ENCODE assay signal across 7 cellular contexts in genomic region chr11:94545641-94546470, GRCh38. TPM values are rescaled to one million over a fixed set of nuclear protein-coding genes. Genes with fewer than 3 reads are reported as not detected.
DNase-seq lines count a peak whose midpoint lies in the region; ATAC-seq lines count a peak whose summit lies in the region.
"Had no signal": no experiment of that assay in that cellular context is flagged by ENCODE, and none has a peak within 500 bp of the region (broad histone marks: within the 10 kb centered on the region; RNA-seq: fewer than 3 reads in every experiment).

No MANE protein-coding gene starts in this region.

- peak in 1 of 2 donors; percentile 0 for ATAC-seq in left cardiac atrium
- ATAC-seq in right cardiac atrium: no peak
- ATAC-seq in aorta (ENCODE audit: low FRiP score): no peak
- no peak for ATAC-seq in GM18858 (IDR thresholded peaks at IDR 0.05; ENCODE audit: unreplicated experiment)
- no peak for ATAC-seq in HG02610 (IDR thresholded peaks at IDR 0.05; ENCODE audit: unreplicated experiment)

- intact Hi-C loops in left cardiac atrium (cut with DNase I) (no loop called here), cardiac septum (cut with DNase I) (no loop called here), right cardiac atrium (cut with DNase I) (no loop called here), aorta (cut with DNase I) (no loop called here)

- peak overlapping the region; percentile 70 for H3K4me3 ChIP-seq in right cardiac atrium (ENCODE audit: low read length)
- H3K4me3 ChIP-seq in aorta (ENCODE audit: low read length in 2 of 2): peak overlapping the region; percentile 73 to 87

- peaks cover 2% of the 10 kb centered on the region for H3K4me1 ChIP-seq in right cardiac atrium (ENCODE audit: control insufficient read depth, insufficient read depth, low read length)
- peaks cover 0 to 2% of the 10 kb centered on the region in 2 donors for H3K4me1 ChIP-seq in aorta (ENCODE audit: control insufficient read depth in 1 of 2, insufficient read depth in 2 of 2, low read length in 2 of 2)

- no peaks in the 10 kb centered on the region for H3K36me3 ChIP-seq in aorta (ENCODE audit: control insufficient read depth in 1 of 2, insufficient read depth in 2 of 2, low read length in 1 of 2)

- no peaks in the 10 kb centered on the region for H3K27me3 ChIP-seq in right cardiac atrium (ENCODE audit: control insufficient read depth, insufficient read depth)
- H3K27me3 ChIP-seq in aorta (ENCODE audit: control insufficient read depth in 1 of 2, insufficient read depth in 2 of 2, low read length in 1 of 2): no peaks in the 10 kb centered on the region

- H3K9me3 ChIP-seq in right cardiac atrium (ENCODE audit: control insufficient read depth, low read length) (no peaks in the 10 kb centered on the region), aorta (ENCODE audit: control insufficient read depth, low read length) (no peaks in the 10 kb centered on the region)

- H3K27ac ChIP-seq in right cardiac atrium (ENCODE audit: low read length) (no peak overlapping the region), aorta (ENCODE audit: low read depth in 1 of 2, low read length in 2 of 2) (no peak overlapping the region)

- DNase-seq in left cardiac atrium: peak; percentile 23
- no peak for DNase-seq in cardiac septum (ENCODE audit: low spot score)
- DNase-seq in right cardiac atrium: peak in 1 of 3 donors; percentile 73
- no peak for DNase-seq in aorta

- 70% methylated on average over 19 of the region's 19 CpGs for WGBS in right cardiac atrium
- 43 to 44% methylated on average over 19 of the region's 19 CpGs for WGBS in aorta, 2 donors

RNA-seq across cellular contexts. Expression of gene FUT4, which starts 2.1 kb away (rescaled TPM):
- total RNA-seq in left cardiac atrium (1 to 10 TPM; 2.9 to 3.2 TPM), cardiac septum (2.4 TPM), right cardiac atrium (1 to 10 TPM; 2.0 to 2.9 (median 2.5) TPM), aorta (1 to 10 TPM; 8.7 to 9.7 TPM)
- polyA plus RNA-seq in right cardiac atrium (1.2 TPM), aorta (1 to 10 TPM; 2.6 to 3.9 TPM)

RNA-seq across cellular contexts. Expression of gene PIWIL4, which starts 21.3 kb away (rescaled TPM):
- total RNA-seq in left cardiac atrium (1 to 10 TPM; 1.0 to 1.5 TPM), cardiac septum (1.8 TPM), right cardiac atrium (1 to 10 TPM; 1.1 to 3.5 (median 1.8) TPM), aorta (1 to 10 TPM; 5.6 to 5.9 TPM)
- polyA plus RNA-seq in right cardiac atrium (1.6 TPM), aorta (10 to 100 TPM in 1 of 2 donors, 1 to 10 TPM in 1; 2.8 to 12.9 TPM)

RNA-seq across cellular contexts. Expression of gene C11orf97, which starts 33.6 kb away (rescaled TPM):
- total RNA-seq in left cardiac atrium (not detected), cardiac septum (not detected), right cardiac atrium (not detected), aorta (not detected)
- polyA plus RNA-seq in right cardiac atrium (not detected), aorta (not detected)
- total RNA-seq: myocyte had no signal

RNA-seq across cellular contexts. Expression of gene ANKRD49, which starts 52.1 kb away (rescaled TPM):
- total RNA-seq in left cardiac atrium (1 to 10 TPM; 5.8 to 6.5 TPM), cardiac septum (6.4 TPM), right cardiac atrium (1 to 10 TPM; 5.4 to 8.6 (median 6.6) TPM), aorta (10 to 100 TPM; 12.6 to 14.4 TPM)
- polyA plus RNA-seq in right cardiac atrium (6.8 TPM), aorta (10 to 100 TPM in 1 of 2 donors, 1 to 10 TPM in 1; 8.8 to 26.1 TPM)

RNA-seq across cellular contexts. Expression of gene MRE11, which starts 52.2 kb away (rescaled TPM):
- total RNA-seq in left cardiac atrium: 10 to 100 TPM in 1 of 2 donors, 1 to 10 TPM in 1; 8.0 to 10.0 TPM
- 8.7 TPM for total RNA-seq in cardiac septum
- 10 to 100 TPM in 3 of 4 donors, 1 to 10 TPM in 1; 9.5 to 11.0 (median 10.9) TPM for total RNA-seq in right cardiac atrium
- polyA plus RNA-seq in right cardiac atrium: 3.0 TPM
- 10 to 100 TPM; 16.0 to 27.9 TPM for total RNA-seq in aorta
- polyA plus RNA-seq in aorta: 1 to 10 TPM; 3.4 to 5.0 TPM
